In genomic region chr10:78184851-78185692, GRCh38 we compare ENCODE assay signal across 13 cellular contexts.
"Had no signal": no experiment of that assay in that cellular context is flagged by ENCODE, and none has a peak within 500 bp of the region (broad histone marks: within the 10 kb centered on the region; RNA-seq: fewer than 3 reads in every experiment).

No MANE protein-coding gene starts in this region.

- H3K4me3 Mint-ChIP-seq: activated T-helper 17 cell treated with anti-CD3 and anti-CD28 coated beads, Interleukin-2, amount 50 U/mL, for 72 hours; naive B cell had no signal

- H3K4me3 ChIP-seq: right atrium auricular region, skin epidermis, tibial artery had no signal

- H3K9me3 Mint-ChIP-seq: activated T-helper 17 cell treated with anti-CD3 and anti-CD28 coated beads, Interleukin-2, amount 50 U/mL, for 72 hours; naive B cell had no signal

- ATAC-seq: activated T-helper 17 cell treated with anti-CD3 and anti-CD28 coated beads, Interleukin-2, amount 50 U/mL, for 72 hours had no signal

- H3K27ac ChIP-seq: epithelial cell of prostate, right atrium auricular region, skin epidermis, tibial artery, VCaP had no signal

- H3K36me3 Mint-ChIP-seq: naive B cell had no signal

- H3K27me3 ChIP-seq: right atrium auricular region had no signal

- H3K4me1 Mint-ChIP-seq: activated T-helper 17 cell treated with anti-CD3 and anti-CD28 coated beads, Interleukin-2, amount 50 U/mL, for 72 hours; naive B cell had no signal

- H3K9me3 ChIP-seq: right atrium auricular region, tibial artery had no signal

- FAIRE-seq: islet of Langerhans had no signal

- H3K36me3 ChIP-seq: right atrium auricular region, tibial artery had no signal

- DNase-seq: activated CD4-positive, alpha-beta T cell treated with anti-CD3 and anti-CD28 coated beads for 1 hour; activated CD4-positive, alpha-beta T cell treated with anti-CD3 and anti-CD28 coated beads, Interleukin-2, amount 50 U/mL, for 48 hours; activated naive CD4-positive, alpha-beta T cell treated with Interleukin-2 at 50 U/mL for 16 hours; naive B cell; stimulated activated CD4-positive, alpha-beta T cell treated with anti-CD3 and anti-CD28 coated beads, Interleukin-4, amount 100 ng/mL, for 24 hours; stimulated activated naive CD4-positive, alpha-beta T cell had no signal

- H3K27ac Mint-ChIP-seq: naive B cell had no signal
